Comparison of ENCODE assay signal across 8 cellular contexts in the genomic region with DNA sequence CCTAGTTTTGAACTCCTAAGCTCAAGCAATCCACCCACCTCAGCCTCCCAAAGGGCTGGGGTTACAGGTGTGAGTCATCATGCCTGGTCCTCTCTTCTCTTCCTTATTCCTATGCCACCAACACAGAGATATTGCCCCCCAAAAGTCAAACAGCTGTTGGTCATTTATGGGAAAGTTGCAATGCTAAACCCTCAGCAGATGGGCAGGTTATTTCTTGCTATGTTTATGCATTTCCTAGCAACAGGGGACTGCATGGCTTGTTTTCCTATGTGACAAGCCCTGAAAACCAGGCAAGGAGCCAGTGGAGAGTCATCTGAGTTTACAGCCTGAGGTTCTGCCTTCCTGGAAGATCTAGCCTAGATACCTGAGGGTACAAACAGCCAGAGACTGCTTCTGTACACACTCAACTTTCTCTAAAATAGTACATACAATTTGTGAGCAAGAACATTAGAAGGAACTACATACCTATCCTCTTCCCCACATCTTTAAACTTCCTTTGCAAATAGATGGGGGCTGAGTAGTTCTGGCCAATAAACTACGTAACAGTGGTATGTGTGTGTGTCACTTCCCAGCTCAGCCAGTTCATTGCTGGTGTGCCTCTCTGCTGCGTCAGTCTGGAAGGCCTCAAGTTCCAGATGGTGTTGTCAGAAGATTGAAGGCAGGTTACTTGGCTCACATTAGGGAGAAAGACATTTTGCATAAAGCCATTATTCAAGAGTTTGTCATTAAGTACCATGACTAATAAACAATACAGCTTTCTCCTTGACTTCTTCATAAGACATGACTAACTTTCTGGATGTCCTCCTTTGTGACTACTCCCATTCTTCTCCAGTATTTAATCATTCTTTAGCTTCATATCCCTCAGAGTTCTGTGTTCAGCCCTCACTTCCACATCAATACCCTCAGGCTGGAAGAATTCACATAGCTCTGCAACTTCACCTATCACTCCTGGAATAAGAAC.
DNase-seq lines count a peak whose midpoint lies in the region; ATAC-seq and TF ChIP-seq lines count a peak whose summit lies in the region.

No MANE protein-coding gene starts in this region.

- H3K4me1 Mint-ChIP-seq in Calu3 (ENCODE audit: low read depth, unreplicated experiment): peaks cover 56% of the 10 kb centered on the region
- H3K4me1 Mint-ChIP-seq in chondrocyte (ENCODE audit: low read depth): peaks cover 58% of the 10 kb centered on the region
- H3K4me1 Mint-ChIP-seq in mesothelial cell of epicardium: peaks cover 23% of the 10 kb centered on the region

- intact Hi-C loops in Calu3 (cut with micrococcal nuclease; ENCODE audit: unreplicated experiment): loop anchor here (2.0 kb wide), 1 partner anchor 33 kb away; no protein-coding TSS in a partner anchor

- DNase-seq in Calu3 (peak; percentile 83), NCI-H2029 treated with DMSO at 0.1 percent for 48 hours (lab: John Stamatoyannopoulos, UW) (peak; percentile 75), chondrocyte (ENCODE audit: low spot score) (no peak), mesothelial cell of epicardium (ENCODE audit: low spot score in 2 of 2, unreplicated experiment in 2 of 2) (peak in 1 of 2 experiments; percentile 52)
- no peak for DNase-seq in stimulated activated CD4-positive, alpha-beta T cell treated with anti-CD3 and anti-CD28 coated beads, Interleukin-2, amount 100 ng/mL, for 24 hours

- peaks cover 56% of the 10 kb centered on the region for H3K36me3 Mint-ChIP-seq in Calu3 (ENCODE audit: insufficient read depth, unreplicated experiment)
- H3K36me3 Mint-ChIP-seq in chondrocyte (ENCODE audit: low read depth): no peaks in the 10 kb centered on the region
- no peaks in the 10 kb centered on the region for H3K36me3 Mint-ChIP-seq in mesothelial cell of epicardium

- H3K27me3 Mint-ChIP-seq in Calu3 (ENCODE audit: unreplicated experiment) (no peaks in the 10 kb centered on the region), chondrocyte (ENCODE audit: low read depth) (no peaks in the 10 kb centered on the region), mesothelial cell of epicardium (ENCODE audit: low read depth) (no peaks in the 10 kb centered on the region)

- CTCF ChIA-PET in Calu3 (lab: Charles Lee): interaction anchor here (0.6 to 2.1 kb wide), 13 partner anchors 11 to 131 kb away, joined by 3 to 7 read pairs (median 4); no protein-coding TSS in a partner anchor

- no peak overlapping the region for H3K4me3 Mint-ChIP-seq in Calu3 (ENCODE audit: low read depth, unreplicated experiment)
- H3K4me3 Mint-ChIP-seq in chondrocyte (ENCODE audit: unreplicated experiment): no peak overlapping the region
- H3K4me3 Mint-ChIP-seq in mesothelial cell of epicardium: no peak overlapping the region

- no peak for TF ChIP-seq CTCF in Calu3 (IDR thresholded peaks at IDR 0.05; ENCODE audit: unreplicated experiment)
- no peak for TF ChIP-seq CTCF in chondrocyte (IDR thresholded peaks at IDR 0.05)
- TF ChIP-seq CTCF in mesothelial cell of epicardium (IDR thresholded peaks at IDR 0.05; ENCODE audit: unreplicated experiment): no peak

- H3K9me3 Mint-ChIP-seq in Calu3 (ENCODE audit: low read depth, unreplicated experiment) (no peaks in the 10 kb centered on the region), chondrocyte (ENCODE audit: low read depth) (no peaks in the 10 kb centered on the region), mesothelial cell of epicardium (no peaks in the 10 kb centered on the region)

- BruUV-seq in Calu3 (replicated peaks; lab: Mats Ljungman, UMichigan): no TSS peak

- H3K27ac Mint-ChIP-seq in Calu3 (ENCODE audit: unreplicated experiment) (peak overlapping the region; percentile 86), chondrocyte (ENCODE audit: unreplicated experiment) (peak overlapping the region; percentile 98), mesothelial cell of epicardium (peak overlapping the region; percentile 91)

- ATAC-seq in GM19452 (IDR thresholded peaks at IDR 0.05; ENCODE audit: unreplicated experiment): no peak
- no peak for ATAC-seq in GM21786 (IDR thresholded peaks at IDR 0.05; ENCODE audit: unreplicated experiment)
- no peak for ATAC-seq in GM19351 (IDR thresholded peaks at IDR 0.05; ENCODE audit: unreplicated experiment)

Comparison
In these comparisons a context has a peak if more than half of its experiments do, and no peak if none do; other contexts are left out.
1. DNase-seq: peak in Calu3 (single experiment) and NCI-H2029 treated with DMSO at 0.1 percent for 48 hours (single experiment); none in chondrocyte (single experiment) and stimulated activated CD4-positive, alpha-beta T cell treated with anti-CD3 and anti-CD28 coated beads, Interleukin-2, amount 100 ng/mL, for 24 hours (0 of 2).
2. Peak in every context shown above with its lines, with median percentiles within 50 percentile points of each other: H3K27ac Mint-ChIP-seq.